In the genomic region with DNA sequence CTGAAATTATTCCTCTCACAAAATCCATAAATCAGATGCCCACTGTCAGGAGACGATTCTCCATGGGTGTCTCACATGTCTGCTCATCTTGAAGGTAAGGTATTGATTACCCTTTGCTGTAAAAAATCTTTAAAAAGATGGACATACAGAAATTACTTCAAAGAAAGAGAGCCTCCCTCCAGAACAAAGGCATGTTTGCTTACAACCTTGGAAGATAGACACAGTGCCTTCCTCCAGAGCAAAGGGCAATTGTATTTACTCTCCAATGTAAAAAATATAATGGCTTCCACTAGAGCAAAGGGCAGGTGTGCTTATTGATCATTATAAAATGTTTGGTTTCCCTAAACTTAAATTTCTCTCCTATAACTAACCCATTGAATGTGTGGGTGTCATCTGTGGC, we compare ENCODE assay signal across 1 cellular context.
TF ChIP-seq lines count a peak whose summit lies in the region.

No MANE protein-coding gene starts in this region.

TF ChIP-seq in HepG2, 621 proteins besides CTCF, POLR2A, EP300 and RAD21 (continued from another document and continues in another):
- TF ChIP-seq, protein P1, sequence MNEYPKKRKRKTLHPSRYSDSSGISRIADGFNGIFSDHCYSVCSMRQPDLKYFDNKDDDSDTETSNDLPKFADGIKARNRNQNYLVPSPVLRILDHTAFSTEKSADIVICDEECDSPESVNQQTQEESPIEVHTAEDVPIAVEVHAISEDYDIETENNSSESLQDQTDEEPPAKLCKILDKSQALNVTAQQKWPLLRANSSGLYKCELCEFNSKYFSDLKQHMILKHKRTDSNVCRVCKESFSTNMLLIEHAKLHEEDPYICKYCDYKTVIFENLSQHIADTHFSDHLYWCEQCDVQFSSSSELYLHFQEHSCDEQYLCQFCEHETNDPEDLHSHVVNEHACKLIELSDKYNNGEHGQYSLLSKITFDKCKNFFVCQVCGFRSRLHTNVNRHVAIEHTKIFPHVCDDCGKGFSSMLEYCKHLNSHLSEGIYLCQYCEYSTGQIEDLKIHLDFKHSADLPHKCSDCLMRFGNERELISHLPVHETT (CRISPR knock-in tag; conservative IDR thresholded peaks at IDR 0.05) = no peak
- TF ChIP-seq ZNF562 (CRISPR knock-in tag; IDR thresholded peaks at IDR 0.05; ENCODE audit: borderline replicate concordance) (no peak), TBP (CRISPR knock-in tag; IDR thresholded peaks at IDR 0.05) (no peak), FIP1L1 (IDR thresholded peaks at IDR 0.05; ENCODE audit: borderline replicate concordance, insufficient read depth, low read depth, low read length) (no peak), POLR2AphosphoS5 (IDR thresholded peaks at IDR 0.05; ENCODE audit: low read depth, low read length) (no peak), SNAPC2 (CRISPR knock-in tag; IDR thresholded peaks at IDR 0.05) (no peak), ZNF775 (CRISPR knock-in tag; IDR thresholded peaks at IDR 0.05; ENCODE audit: borderline replicate concordance) (no peak), POLR2G (IDR thresholded peaks at IDR 0.05; ENCODE audit: low read depth, low read length) (no peak), JUNB (CRISPR knock-in tag; IDR thresholded peaks at IDR 0.05; ENCODE audit: borderline replicate concordance) (no peak), ADNP (CRISPR knock-in tag; IDR thresholded peaks at IDR 0.05) (no peak), HNF4A (CRISPR knock-in tag; IDR thresholded peaks at IDR 0.05) (peak; percentile 88), SMC3 (IDR thresholded peaks at IDR 0.05; ENCODE audit: low read length) (no peak), TCF7 (IDR thresholded peaks at IDR 0.05; ENCODE audit: low read depth) (peak; percentile 80), ZNF703 (CRISPR knock-in tag; IDR thresholded peaks at IDR 0.05; ENCODE audit: borderline replicate concordance) (no peak), HNF4G (IDR thresholded peaks at IDR 0.05; ENCODE audit: borderline replicate concordance, low read depth, low read length) (peak; percentile 56), HNF4G (CRISPR knock-in tag; IDR thresholded peaks at IDR 0.05; ENCODE audit: borderline replicate concordance, low read depth) (no peak), ZSCAN30 (CRISPR knock-in tag; IDR thresholded peaks at IDR 0.05) (no peak), ZNF773 (CRISPR knock-in tag; IDR thresholded peaks at IDR 0.05; ENCODE audit: borderline replicate concordance) (no peak), GTF2F1 (IDR thresholded peaks at IDR 0.05; ENCODE audit: low read length) (no peak), ZFX (CRISPR knock-in tag; IDR thresholded peaks at IDR 0.05; ENCODE audit: low read depth) (no peak), GATAD2A (CRISPR knock-in tag; IDR thresholded peaks at IDR 0.05) (peak; percentile 68), EEA1 (CRISPR knock-in tag; IDR thresholded peaks at IDR 0.05; ENCODE audit: borderline replicate concordance) (no peak), GPN1 (CRISPR knock-in tag; IDR thresholded peaks at IDR 0.05; ENCODE audit: borderline replicate concordance) (no peak), ZSCAN21 (CRISPR knock-in tag; IDR thresholded peaks at IDR 0.05; ENCODE audit: borderline replicate concordance) (no peak), ONECUT2 (CRISPR knock-in tag; IDR thresholded peaks at IDR 0.05) (peak; percentile 84), ZNF790 (CRISPR knock-in tag; IDR thresholded peaks at IDR 0.05; ENCODE audit: borderline replicate concordance) (0 out of 2 replicates have a peak, but pooled peaks have one; percentile 36), ISX (CRISPR knock-in tag; conservative IDR thresholded peaks at IDR 0.05) (no peak), ZMYM3 (CRISPR knock-in tag; IDR thresholded peaks at IDR 0.05) (no peak), ISL2 (CRISPR knock-in tag; IDR thresholded peaks at IDR 0.05) (peak; percentile 75), WIZ (CRISPR knock-in tag; IDR thresholded peaks at IDR 0.05) (no peak), SYNCRIP (IDR thresholded peaks at IDR 0.05; ENCODE audit: insufficient read depth, low read depth, low read length) (no peak), POGZ (CRISPR knock-in tag; IDR thresholded peaks at IDR 0.05) (peak; percentile 48), ZNF382 (CRISPR knock-in tag; IDR thresholded peaks at IDR 0.05; ENCODE audit: borderline replicate concordance) (no peak), FOXM1 (CRISPR knock-in tag; IDR thresholded peaks at IDR 0.05) (no peak), PHB2 (IDR thresholded peaks at IDR 0.05; ENCODE audit: partially characterized antibody) (no peak), ZKSCAN8 (CRISPR knock-in tag; IDR thresholded peaks at IDR 0.05; ENCODE audit: borderline replicate concordance) (no peak), ZNF589 (CRISPR knock-in tag; conservative IDR thresholded peaks at IDR 0.05) (no peak), FOXC1 (CRISPR knock-in tag; IDR thresholded peaks at IDR 0.05; ENCODE audit: borderline replicate concordance) (no peak), FOXP1 (IDR thresholded peaks at IDR 0.05) (no peak), FOXP1 (CRISPR knock-in tag; IDR thresholded peaks at IDR 0.05) (0 out of 2 replicates have a peak, but pooled peaks have one; percentile 26)
- TF ChIP-seq, protein P2, sequence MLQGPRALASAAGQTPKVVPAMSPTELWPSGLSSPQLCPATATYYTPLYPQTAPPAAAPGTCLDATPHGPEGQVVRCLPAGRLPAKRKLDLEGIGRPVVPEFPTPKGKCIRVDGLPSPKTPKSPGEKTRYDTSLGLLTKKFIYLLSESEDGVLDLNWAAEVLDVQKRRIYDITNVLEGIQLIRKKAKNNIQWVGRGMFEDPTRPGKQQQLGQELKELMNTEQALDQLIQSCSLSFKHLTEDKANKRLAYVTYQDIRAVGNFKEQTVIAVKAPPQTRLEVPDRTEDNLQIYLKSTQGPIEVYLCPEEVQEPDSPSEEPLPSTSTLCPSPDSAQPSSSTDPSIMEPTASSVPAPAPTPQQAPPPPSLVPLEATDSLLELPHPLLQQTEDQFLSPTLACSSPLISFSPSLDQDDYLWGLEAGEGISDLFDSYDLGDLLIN (CRISPR knock-in tag; IDR thresholded peaks at IDR 0.05; ENCODE audit: borderline replicate concordance) = no peak
- TF ChIP-seq, protein P3, sequence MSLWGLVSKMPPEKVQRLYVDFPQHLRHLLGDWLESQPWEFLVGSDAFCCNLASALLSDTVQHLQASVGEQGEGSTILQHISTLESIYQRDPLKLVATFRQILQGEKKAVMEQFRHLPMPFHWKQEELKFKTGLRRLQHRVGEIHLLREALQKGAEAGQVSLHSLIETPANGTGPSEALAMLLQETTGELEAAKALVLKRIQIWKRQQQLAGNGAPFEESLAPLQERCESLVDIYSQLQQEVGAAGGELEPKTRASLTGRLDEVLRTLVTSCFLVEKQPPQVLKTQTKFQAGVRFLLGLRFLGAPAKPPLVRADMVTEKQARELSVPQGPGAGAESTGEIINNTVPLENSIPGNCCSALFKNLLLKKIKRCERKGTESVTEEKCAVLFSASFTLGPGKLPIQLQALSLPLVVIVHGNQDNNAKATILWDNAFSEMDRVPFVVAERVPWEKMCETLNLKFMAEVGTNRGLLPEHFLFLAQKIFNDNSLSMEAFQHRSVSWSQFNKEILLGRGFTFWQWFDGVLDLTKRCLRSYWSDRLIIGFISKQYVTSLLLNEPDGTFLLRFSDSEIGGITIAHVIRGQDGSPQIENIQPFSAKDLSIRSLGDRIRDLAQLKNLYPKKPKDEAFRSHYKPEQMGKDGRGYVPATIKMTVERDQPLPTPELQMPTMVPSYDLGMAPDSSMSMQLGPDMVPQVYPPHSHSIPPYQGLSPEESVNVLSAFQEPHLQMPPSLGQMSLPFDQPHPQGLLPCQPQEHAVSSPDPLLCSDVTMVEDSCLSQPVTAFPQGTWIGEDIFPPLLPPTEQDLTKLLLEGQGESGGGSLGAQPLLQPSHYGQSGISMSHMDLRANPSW (CRISPR knock-in tag; IDR thresholded peaks at IDR 0.05; ENCODE audit: borderline replicate concordance) = no peak
- TF ChIP-seq, protein P4, sequence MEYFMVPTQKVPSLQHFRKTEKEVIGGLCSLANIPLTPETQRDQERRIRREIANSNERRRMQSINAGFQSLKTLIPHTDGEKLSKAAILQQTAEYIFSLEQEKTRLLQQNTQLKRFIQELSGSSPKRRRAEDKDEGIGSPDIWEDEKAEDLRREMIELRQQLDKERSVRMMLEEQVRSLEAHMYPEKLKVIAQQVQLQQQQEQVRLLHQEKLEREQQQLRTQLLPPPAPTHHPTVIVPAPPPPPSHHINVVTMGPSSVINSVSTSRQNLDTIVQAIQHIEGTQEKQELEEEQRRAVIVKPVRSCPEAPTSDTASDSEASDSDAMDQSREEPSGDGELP (IDR thresholded peaks at IDR 0.05; ENCODE audit: borderline replicate concordance, low read depth) = no peak
- TF ChIP-seq, protein P5, sequence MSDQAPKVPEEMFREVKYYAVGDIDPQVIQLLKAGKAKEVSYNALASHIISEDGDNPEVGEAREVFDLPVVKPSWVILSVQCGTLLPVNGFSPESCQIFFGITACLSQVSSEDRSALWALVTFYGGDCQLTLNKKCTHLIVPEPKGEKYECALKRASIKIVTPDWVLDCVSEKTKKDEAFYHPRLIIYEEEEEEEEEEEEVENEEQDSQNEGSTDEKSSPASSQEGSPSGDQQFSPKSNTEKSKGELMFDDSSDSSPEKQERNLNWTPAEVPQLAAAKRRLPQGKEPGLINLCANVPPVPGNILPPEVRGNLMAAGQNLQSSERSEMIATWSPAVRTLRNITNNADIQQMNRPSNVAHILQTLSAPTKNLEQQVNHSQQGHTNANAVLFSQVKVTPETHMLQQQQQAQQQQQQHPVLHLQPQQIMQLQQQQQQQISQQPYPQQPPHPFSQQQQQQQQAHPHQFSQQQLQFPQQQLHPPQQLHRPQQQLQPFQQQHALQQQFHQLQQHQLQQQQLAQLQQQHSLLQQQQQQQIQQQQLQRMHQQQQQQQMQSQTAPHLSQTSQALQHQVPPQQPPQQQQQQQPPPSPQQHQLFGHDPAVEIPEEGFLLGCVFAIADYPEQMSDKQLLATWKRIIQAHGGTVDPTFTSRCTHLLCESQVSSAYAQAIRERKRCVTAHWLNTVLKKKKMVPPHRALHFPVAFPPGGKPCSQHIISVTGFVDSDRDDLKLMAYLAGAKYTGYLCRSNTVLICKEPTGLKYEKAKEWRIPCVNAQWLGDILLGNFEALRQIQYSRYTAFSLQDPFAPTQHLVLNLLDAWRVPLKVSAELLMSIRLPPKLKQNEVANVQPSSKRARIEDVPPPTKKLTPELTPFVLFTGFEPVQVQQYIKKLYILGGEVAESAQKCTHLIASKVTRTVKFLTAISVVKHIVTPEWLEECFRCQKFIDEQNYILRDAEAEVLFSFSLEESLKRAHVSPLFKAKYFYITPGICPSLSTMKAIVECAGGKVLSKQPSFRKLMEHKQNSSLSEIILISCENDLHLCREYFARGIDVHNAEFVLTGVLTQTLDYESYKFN (CRISPR knock-in tag; conservative IDR thresholded peaks at IDR 0.05) = peak; percentile 91
- TF ChIP-seq, protein P6, sequence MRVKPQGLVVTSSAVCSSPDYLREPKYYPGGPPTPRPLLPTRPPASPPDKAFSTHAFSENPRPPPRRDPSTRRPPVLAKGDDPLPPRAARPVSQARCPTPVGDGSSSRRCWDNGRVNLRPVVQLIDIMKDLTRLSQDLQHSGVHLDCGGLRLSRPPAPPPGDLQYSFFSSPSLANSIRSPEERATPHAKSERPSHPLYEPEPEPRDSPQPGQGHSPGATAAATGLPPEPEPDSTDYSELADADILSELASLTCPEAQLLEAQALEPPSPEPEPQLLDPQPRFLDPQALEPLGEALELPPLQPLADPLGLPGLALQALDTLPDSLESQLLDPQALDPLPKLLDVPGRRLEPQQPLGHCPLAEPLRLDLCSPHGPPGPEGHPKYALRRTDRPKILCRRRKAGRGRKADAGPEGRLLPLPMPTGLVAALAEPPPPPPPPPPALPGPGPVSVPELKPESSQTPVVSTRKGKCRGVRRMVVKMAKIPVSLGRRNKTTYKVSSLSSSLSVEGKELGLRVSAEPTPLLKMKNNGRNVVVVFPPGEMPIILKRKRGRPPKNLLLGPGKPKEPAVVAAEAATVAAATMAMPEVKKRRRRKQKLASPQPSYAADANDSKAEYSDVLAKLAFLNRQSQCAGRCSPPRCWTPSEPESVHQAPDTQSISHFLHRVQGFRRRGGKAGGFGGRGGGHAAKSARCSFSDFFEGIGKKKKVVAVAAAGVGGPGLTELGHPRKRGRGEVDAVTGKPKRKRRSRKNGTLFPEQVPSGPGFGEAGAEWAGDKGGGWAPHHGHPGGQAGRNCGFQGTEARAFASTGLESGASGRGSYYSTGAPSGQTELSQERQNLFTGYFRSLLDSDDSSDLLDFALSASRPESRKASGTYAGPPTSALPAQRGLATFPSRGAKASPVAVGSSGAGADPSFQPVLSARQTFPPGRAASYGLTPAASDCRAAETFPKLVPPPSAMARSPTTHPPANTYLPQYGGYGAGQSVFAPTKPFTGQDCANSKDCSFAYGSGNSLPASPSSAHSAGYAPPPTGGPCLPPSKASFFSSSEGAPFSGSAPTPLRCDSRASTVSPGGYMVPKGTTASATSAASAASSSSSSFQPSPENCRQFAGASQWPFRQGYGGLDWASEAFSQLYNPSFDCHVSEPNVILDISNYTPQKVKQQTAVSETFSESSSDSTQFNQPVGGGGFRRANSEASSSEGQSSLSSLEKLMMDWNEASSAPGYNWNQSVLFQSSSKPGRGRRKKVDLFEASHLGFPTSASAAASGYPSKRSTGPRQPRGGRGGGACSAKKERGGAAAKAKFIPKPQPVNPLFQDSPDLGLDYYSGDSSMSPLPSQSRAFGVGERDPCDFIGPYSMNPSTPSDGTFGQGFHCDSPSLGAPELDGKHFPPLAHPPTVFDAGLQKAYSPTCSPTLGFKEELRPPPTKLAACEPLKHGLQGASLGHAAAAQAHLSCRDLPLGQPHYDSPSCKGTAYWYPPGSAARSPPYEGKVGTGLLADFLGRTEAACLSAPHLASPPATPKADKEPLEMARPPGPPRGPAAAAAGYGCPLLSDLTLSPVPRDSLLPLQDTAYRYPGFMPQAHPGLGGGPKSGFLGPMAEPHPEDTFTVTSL (CRISPR knock-in tag; IDR thresholded peaks at IDR 0.05; ENCODE audit: borderline replicate concordance) = peak; percentile 45; the same call in 1 of the 2 replicates
- TF ChIP-seq, protein P7, sequence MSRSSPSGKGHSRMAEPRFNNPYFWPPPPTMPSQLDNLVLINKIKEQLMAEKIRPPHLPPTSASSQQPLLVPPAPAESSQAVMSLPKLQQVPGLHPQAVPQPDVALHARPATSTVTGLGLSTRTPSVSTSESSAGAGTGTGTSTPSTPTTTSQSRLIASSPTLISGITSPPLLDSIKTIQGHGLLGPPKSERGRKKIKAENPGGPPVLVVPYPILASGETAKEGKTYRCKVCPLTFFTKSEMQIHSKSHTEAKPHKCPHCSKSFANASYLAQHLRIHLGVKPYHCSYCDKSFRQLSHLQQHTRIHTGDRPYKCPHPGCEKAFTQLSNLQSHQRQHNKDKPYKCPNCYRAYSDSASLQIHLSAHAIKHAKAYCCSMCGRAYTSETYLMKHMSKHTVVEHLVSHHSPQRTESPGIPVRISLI (CRISPR knock-in tag; IDR thresholded peaks at IDR 0.05; ENCODE audit: borderline replicate concordance) = peak; percentile 50; the same call in 1 of the 2 replicates
- TF ChIP-seq, protein P8, sequence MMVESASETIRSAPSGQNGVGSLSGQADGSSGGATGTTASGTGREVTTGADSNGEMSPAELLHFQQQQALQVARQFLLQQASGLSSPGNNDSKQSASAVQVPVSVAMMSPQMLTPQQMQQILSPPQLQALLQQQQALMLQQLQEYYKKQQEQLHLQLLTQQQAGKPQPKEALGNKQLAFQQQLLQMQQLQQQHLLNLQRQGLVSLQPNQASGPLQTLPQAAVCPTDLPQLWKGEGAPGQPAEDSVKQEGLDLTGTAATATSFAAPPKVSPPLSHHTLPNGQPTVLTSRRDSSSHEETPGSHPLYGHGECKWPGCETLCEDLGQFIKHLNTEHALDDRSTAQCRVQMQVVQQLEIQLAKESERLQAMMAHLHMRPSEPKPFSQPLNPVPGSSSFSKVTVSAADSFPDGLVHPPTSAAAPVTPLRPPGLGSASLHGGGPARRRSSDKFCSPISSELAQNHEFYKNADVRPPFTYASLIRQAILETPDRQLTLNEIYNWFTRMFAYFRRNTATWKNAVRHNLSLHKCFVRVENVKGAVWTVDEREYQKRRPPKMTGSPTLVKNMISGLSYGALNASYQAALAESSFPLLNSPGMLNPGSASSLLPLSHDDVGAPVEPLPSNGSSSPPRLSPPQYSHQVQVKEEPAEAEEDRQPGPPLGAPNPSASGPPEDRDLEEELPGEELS (CRISPR knock-in tag; IDR thresholded peaks at IDR 0.05) = peak; percentile 52
